25 cellular contexts compared by ENCODE assay signal in the genomic region with DNA sequence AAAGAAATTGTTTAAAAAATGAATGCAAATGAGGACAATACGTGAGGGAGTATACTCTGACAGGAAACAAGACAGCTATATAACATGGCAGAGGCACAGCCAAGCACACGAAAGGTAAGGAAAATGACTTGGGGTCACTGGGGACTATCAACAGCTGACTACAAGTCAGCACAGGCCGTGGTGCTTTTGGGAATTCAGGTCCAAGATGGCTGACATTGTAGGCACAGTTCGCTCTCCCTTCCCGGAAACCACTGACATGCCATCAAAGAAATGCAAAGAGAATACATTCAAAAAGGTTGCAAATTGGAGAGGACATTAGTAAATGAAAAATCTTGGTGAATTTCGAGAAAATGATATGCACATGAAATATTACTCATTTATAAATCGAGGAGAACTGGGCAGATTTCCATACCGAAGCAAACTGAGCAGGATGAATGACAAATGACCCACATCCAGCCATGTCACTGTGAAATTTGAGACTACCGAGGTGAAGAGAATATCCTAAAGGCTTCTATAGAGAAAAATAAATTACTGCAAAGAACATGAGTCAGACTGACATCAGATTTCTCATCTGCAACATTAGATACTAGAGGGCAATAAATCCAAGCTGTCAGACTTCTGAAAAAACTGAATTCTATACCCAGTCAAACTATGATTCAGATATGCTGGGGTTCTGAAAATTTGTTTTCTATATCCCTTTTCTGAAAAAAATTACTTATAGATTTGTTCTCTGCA.
DNase-seq lines count a peak whose midpoint lies in the region; ATAC-seq, FAIRE-seq and TF ChIP-seq lines count a peak whose summit lies in the region.
"Had no signal": no experiment of that assay in that cellular context is flagged by ENCODE, and none has a peak within 500 bp of the region (broad histone marks: within the 10 kb centered on the region; RNA-seq: fewer than 3 reads in every experiment).

No MANE protein-coding gene starts in this region.

- no peak overlapping the region for H2BK5ac ChIP-seq in IMR-90 (ENCODE audit: low read depth, low read length, poor library complexity, severe bottlenecking)

- H3K9ac ChIP-seq in IMR-90 (ENCODE audit: low read depth, low read length) (no peak overlapping the region), astrocyte (ENCODE audit: low read length) (no peak overlapping the region)

- H3K27me3 Mint-ChIP-seq in astrocyte (ENCODE audit: low read depth, unreplicated experiment) = no peaks in the 10 kb centered on the region
- no peaks in the 10 kb centered on the region for H3K27me3 Mint-ChIP-seq in stimulated activated naive CD8-positive, alpha-beta T cell treated with anti-CD3 and anti-CD28 coated beads, Interleukin-15, amount 100 ng/mL, for 72 hours
- H3K27me3 Mint-ChIP-seq: activated CD4-positive, alpha-beta memory T cell treated with anti-CD3 and anti-CD28 coated beads, Interleukin-2, amount 10 ng/mL, durations not matched to agents 7 days and 5 days; activated naive CD4-positive, alpha-beta T cell treated with anti-CD3 and anti-CD28 coated beads, Interleukin-2, amount 10 ng/mL, durations not matched to agents 7 days and 5 days; stimulated activated naive CD8-positive, alpha-beta T cell treated with anti-CD3 and anti-CD28 coated beads, Interleukin-15, Interleukin-2, amounts not matched to agents 100 ng/mL and 50 ng/mL, for 24 hours; T-helper 17 cell had no signal

- WGBS in IMR-90 (ENCODE audit: extremely low coverage in 2 of 2, insufficient read length in 1 of 2), 2 experiments = 60% methylated on average over 1 of the region's 9 CpGs; no CpG with 5 or more reads in 1 of the 2 experiments

- no peak overlapping the region for H3K27ac Mint-ChIP-seq in astrocyte (ENCODE audit: unreplicated experiment)
- no peak overlapping the region for H3K27ac Mint-ChIP-seq in stimulated activated naive CD8-positive, alpha-beta T cell treated with anti-CD3 and anti-CD28 coated beads, Interleukin-15, amount 100 ng/mL, for 72 hours
- H3K27ac Mint-ChIP-seq: activated CD4-positive, alpha-beta memory T cell treated with anti-CD3 and anti-CD28 coated beads, Interleukin-2, amount 10 ng/mL, durations not matched to agents 7 days and 5 days; activated naive CD4-positive, alpha-beta T cell treated with anti-CD3 and anti-CD28 coated beads, Interleukin-2, amount 10 ng/mL, durations not matched to agents 7 days and 5 days; HFFc6; stimulated activated naive CD8-positive, alpha-beta T cell treated with anti-CD3 and anti-CD28 coated beads, Interleukin-15, Interleukin-2, amounts not matched to agents 100 ng/mL and 50 ng/mL, for 24 hours; T-helper 17 cell; WTC11 had no signal

- in situ Hi-C loops in IMR-90 (cut with MboI; ENCODE audit: low sequenced_read_pairs) = no loop called here

- H2AFZ ChIP-seq in IMR-90 (replicated peaks; ENCODE audit: low read length, poor library complexity) = no peak overlapping the region
- H2AFZ ChIP-seq in astrocyte (ENCODE audit: low read depth, low read length) = no peak overlapping the region

- no peaks in the 10 kb centered on the region for H3K79me1 ChIP-seq in IMR-90 (ENCODE audit: low read depth in 1 of 2, low read length in 2 of 2)

- H3K4me1 ChIP-seq in IMR-90 (ENCODE audit: control insufficient read depth, insufficient read depth, low read length) = no peaks in the 10 kb centered on the region
- peaks cover 2% of the 10 kb centered on the region for H3K4me1 ChIP-seq in astrocyte (ENCODE audit: insufficient read depth, low read length)
- H3K4me1 ChIP-seq: Caco-2, right lobe of liver had no signal

- no peaks in the 10 kb centered on the region for H3K79me2 ChIP-seq in astrocyte (ENCODE audit: insufficient read depth, low read length)

- H3K9me3 ChIP-seq in IMR-90 (ENCODE audit: control insufficient read depth, insufficient read depth, low read length) (no peaks in the 10 kb centered on the region), astrocyte (ENCODE audit: insufficient read depth, low read depth, low read length) (no peaks in the 10 kb centered on the region)
- H3K9me3 ChIP-seq: Caco-2, lower lobe of right lung, ovary, right lobe of liver had no signal

- H4K5ac ChIP-seq in IMR-90 (ENCODE audit: low read depth, low read length) = no peak overlapping the region

- no peak overlapping the region for H2BK20ac ChIP-seq in IMR-90 (ENCODE audit: low read depth, low read length)

- H3K4me3 ChIP-seq in IMR-90 (ENCODE audit: insufficient read depth, low read depth, low read length) (no peak overlapping the region), astrocyte (ENCODE audit: insufficient read depth, low read depth, low read length) (no peak overlapping the region)
- H3K4me3 ChIP-seq: lower lobe of right lung, ovary, right lobe of liver had no signal

- H3K14ac ChIP-seq in IMR-90 (replicated peaks; ENCODE audit: low read depth, low read length) = no peak overlapping the region

- DNase-seq in Daoy (ENCODE audit: low read depth) (peak; percentile 26), IMR-90 (peak; percentile 33), astrocyte (ENCODE audit: low read depth) (peak; percentile 56), iris pigment epithelial cell (ENCODE audit: low read depth) (peak; percentile 75), DMS79 (lab: John Stamatoyannopoulos, UW) (no peak)
- no peak for DNase-seq in stimulated activated naive CD8-positive, alpha-beta T cell treated with anti-CD3 and anti-CD28 coated beads, Interleukin-15, amount 100 ng/mL, for 72 hours
- DNase-seq: activated CD4-positive, alpha-beta memory T cell treated with anti-CD3 and anti-CD28 coated beads, Interleukin-2, amount 10 ng/mL, durations not matched to agents 7 days and 5 days; activated naive CD4-positive, alpha-beta T cell treated with anti-CD3 and anti-CD28 coated beads, Interleukin-2, amount 10 ng/mL, durations not matched to agents 7 days and 5 days; activated T-cell treated with anti-CD3 and anti-CD28 coated beads, Interleukin-2, amount 50 U/mL, for 1 hour; Caco-2; cortex of kidney; erythroblast; GF-D8; HFFc6; lower lobe of right lung; NCI-H1694 treated with DMSO at 0.1 percent for 48 hours; NCI-H446 treated with DMSO at 0.1 percent for 48 hours; ovary; right lobe of liver; SHP77; T-helper 17 cell had no signal

- no peak overlapping the region for H3K4me3 Mint-ChIP-seq in astrocyte (ENCODE audit: unreplicated experiment)
- H3K4me3 Mint-ChIP-seq in stimulated activated naive CD8-positive, alpha-beta T cell treated with anti-CD3 and anti-CD28 coated beads, Interleukin-15, amount 100 ng/mL, for 72 hours = no peak overlapping the region
- H3K4me3 Mint-ChIP-seq: activated CD4-positive, alpha-beta memory T cell treated with anti-CD3 and anti-CD28 coated beads, Interleukin-2, amount 10 ng/mL, durations not matched to agents 7 days and 5 days; activated naive CD4-positive, alpha-beta T cell treated with anti-CD3 and anti-CD28 coated beads, Interleukin-2, amount 10 ng/mL, durations not matched to agents 7 days and 5 days; HFFc6; stimulated activated naive CD8-positive, alpha-beta T cell treated with anti-CD3 and anti-CD28 coated beads, Interleukin-15, Interleukin-2, amounts not matched to agents 100 ng/mL and 50 ng/mL, for 24 hours; T-helper 17 cell; WTC11 had no signal

- intact Hi-C loops in IMR-90 (cut with micrococcal nuclease) = no loop called here

- H3K4me2 ChIP-seq in IMR-90 (ENCODE audit: low read depth, low read length) (no peak overlapping the region), astrocyte (ENCODE audit: low read length) (no peak overlapping the region)

- H3K36me3 ChIP-seq in IMR-90 (ENCODE audit: control insufficient read depth, insufficient read depth, low read length) (no peaks in the 10 kb centered on the region), astrocyte (ENCODE audit: insufficient read depth, low read length) (no peaks in the 10 kb centered on the region)
- H3K36me3 ChIP-seq: ovary, right lobe of liver had no signal

- H3K36me3 Mint-ChIP-seq in astrocyte (ENCODE audit: low read depth, unreplicated experiment) = peaks cover 5% of the 10 kb centered on the region
- H3K36me3 Mint-ChIP-seq: activated naive CD4-positive, alpha-beta T cell treated with anti-CD3 and anti-CD28 coated beads, Interleukin-2, amount 10 ng/mL, durations not matched to agents 7 days and 5 days; WTC11 had no signal

- no peak overlapping the region for H3K4ac ChIP-seq in IMR-90 (ENCODE audit: low read depth, low read length)

- TF ChIP-seq RAD21 in IMR-90 (IDR thresholded peaks at IDR 0.05; ENCODE audit: low read length) = no peak

- no peaks in the 10 kb centered on the region for H4K20me1 ChIP-seq in IMR-90 (ENCODE audit: insufficient read depth, low read length)
- no peaks in the 10 kb centered on the region for H4K20me1 ChIP-seq in astrocyte (ENCODE audit: insufficient read depth, low read length)

- ATAC-seq in IMR-90 (ENCODE audit: low read depth) = no peak
- no peak for ATAC-seq in HG02571 (IDR thresholded peaks at IDR 0.05; ENCODE audit: unreplicated experiment)
- ATAC-seq in stimulated activated naive CD8-positive, alpha-beta T cell treated with anti-CD3 and anti-CD28 coated beads, Interleukin-15, amount 100 ng/mL, for 72 hours = no peak
- ATAC-seq: lower lobe of right lung, right lobe of liver, T-helper 17 cell, WTC11 had no signal

- H3K23ac ChIP-seq in IMR-90 (ENCODE audit: low read depth, low read length) = no peak overlapping the region

- no peaks in the 10 kb centered on the region for H3K9me1 ChIP-seq in IMR-90 (ENCODE audit: insufficient read depth, low read length)

- dilution Hi-C loops in IMR-90 (cut with HindIII; ENCODE audit: low sequenced_read_pairs, unreplicated experiment) = no loop called here

- H3K27me3 ChIP-seq in IMR-90 (ENCODE audit: control insufficient read depth, insufficient read depth, low read length) (no peaks in the 10 kb centered on the region), astrocyte (ENCODE audit: insufficient read depth, low read length) (no peaks in the 10 kb centered on the region)
- H3K27me3 ChIP-seq: ovary, right lobe of liver had no signal

- no peaks in the 10 kb centered on the region for H3K9me3 Mint-ChIP-seq in astrocyte (ENCODE audit: unreplicated experiment)
- H3K9me3 Mint-ChIP-seq in stimulated activated naive CD8-positive, alpha-beta T cell treated with anti-CD3 and anti-CD28 coated beads, Interleukin-15, amount 100 ng/mL, for 72 hours = no peaks in the 10 kb centered on the region
- H3K9me3 Mint-ChIP-seq: activated CD4-positive, alpha-beta memory T cell treated with anti-CD3 and anti-CD28 coated beads, Interleukin-2, amount 10 ng/mL, durations not matched to agents 7 days and 5 days; activated naive CD4-positive, alpha-beta T cell treated with anti-CD3 and anti-CD28 coated beads, Interleukin-2, amount 10 ng/mL, durations not matched to agents 7 days and 5 days; stimulated activated naive CD8-positive, alpha-beta T cell treated with anti-CD3 and anti-CD28 coated beads, Interleukin-15, Interleukin-2, amounts not matched to agents 100 ng/mL and 50 ng/mL, for 24 hours; WTC11 had no signal

- H3K4me1 Mint-ChIP-seq in astrocyte (ENCODE audit: low read depth, unreplicated experiment) = peaks cover 2% of the 10 kb centered on the region
- H3K4me1 Mint-ChIP-seq in stimulated activated naive CD8-positive, alpha-beta T cell treated with anti-CD3 and anti-CD28 coated beads, Interleukin-15, amount 100 ng/mL, for 72 hours = no peaks in the 10 kb centered on the region
- H3K4me1 Mint-ChIP-seq: activated CD4-positive, alpha-beta memory T cell treated with anti-CD3 and anti-CD28 coated beads, Interleukin-2, amount 10 ng/mL, durations not matched to agents 7 days and 5 days; activated naive CD4-positive, alpha-beta T cell treated with anti-CD3 and anti-CD28 coated beads, Interleukin-2, amount 10 ng/mL, durations not matched to agents 7 days and 5 days had no signal

- no peak overlapping the region for H2AK9ac ChIP-seq in IMR-90 (replicated peaks; ENCODE audit: low read depth, low read length, poor library complexity)

- no peak overlapping the region for H4K91ac ChIP-seq in IMR-90 (ENCODE audit: insufficient read depth, low read depth, low read length)

- no peak overlapping the region for H2BK15ac ChIP-seq in IMR-90 (ENCODE audit: low read depth, low read length)

- TF ChIP-seq CTCF in IMR-90 (conservative IDR thresholded peaks at IDR 0.05; ENCODE audit: low read depth, low read length) = no peak
- no peak for TF ChIP-seq CTCF in astrocyte (IDR thresholded peaks at IDR 0.05; ENCODE audit: insufficient read depth, low read depth, low read length)

- no peak overlapping the region for H3K18ac ChIP-seq in IMR-90 (ENCODE audit: low read depth, low read length)

- CTCF ChIA-PET in IMR-90 (lab: Yijun Ruan, JAX) = no interaction called here

- no peak overlapping the region for H2AK5ac ChIP-seq in IMR-90 (ENCODE audit: low read depth, low read length)

- H2BK120ac ChIP-seq in IMR-90 (ENCODE audit: low read depth, low read length) = no peak overlapping the region

- H3K56ac ChIP-seq in IMR-90 (ENCODE audit: extremely low read depth, insufficient read depth, low read length) = no peak overlapping the region

- BruUV-seq in IMR-90 (replicated peaks; lab: Mats Ljungman, UMichigan) = no TSS peak

- no peak for TF ChIP-seq POLR2A in IMR-90 (IDR thresholded peaks at IDR 0.05; ENCODE audit: low read depth, low read length)

- H3K27ac ChIP-seq in IMR-90 (ENCODE audit: insufficient read depth, low read length) (no peak overlapping the region), astrocyte (ENCODE audit: low read depth, low read length) (no peak overlapping the region)
- H3K27ac ChIP-seq: lower lobe of right lung, ovary, right lobe of liver had no signal

- no peak for FAIRE-seq in astrocyte (lab: Jason Lieb, UNC)
- FAIRE-seq: GM12891 had no signal

- no peak overlapping the region for H4K8ac ChIP-seq in IMR-90 (ENCODE audit: low read depth in 2 of 2, low read length in 2 of 2)

- POLR2A ChIA-PET in IMR-90 (lab: Charles Lee; ENCODE audit: unreplicated experiment) = no interaction called here

Comparison
In these comparisons a context has a peak if more than half of its experiments do, and no peak if none do; other contexts are left out.
1. DNase-seq: peak in Daoy (single experiment), IMR-90 (single experiment), astrocyte (single experiment) and iris pigment epithelial cell (single experiment); none in DMS79 (single experiment) and stimulated activated naive CD8-positive, alpha-beta T cell treated with anti-CD3 and anti-CD28 coated beads, Interleukin-15, amount 100 ng/mL, for 72 hours (0 of 2).